Comparison of ENCODE assay signal across 15 cellular contexts in the genomic region with DNA sequence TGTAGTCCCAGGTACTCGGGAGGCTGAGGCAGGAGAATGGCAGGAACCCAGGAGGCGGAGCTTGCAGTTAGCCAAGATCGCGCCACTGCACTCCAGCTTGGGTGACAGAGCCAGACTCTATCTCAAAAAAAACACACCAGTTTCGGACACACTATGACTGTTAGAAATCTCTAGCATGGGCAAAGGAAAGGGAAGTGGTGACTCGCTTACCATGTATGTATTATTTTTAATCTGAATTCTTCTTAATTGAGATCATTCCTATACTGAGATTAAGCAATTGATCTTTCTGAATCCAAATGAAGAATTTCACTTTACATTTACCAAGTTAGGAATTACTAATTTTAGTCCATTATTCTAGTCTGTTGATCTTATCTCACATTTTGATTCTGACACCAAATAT.
DNase-seq lines count a peak whose midpoint lies in the region; ATAC-seq and TF ChIP-seq lines count a peak whose summit lies in the region.
"Had no signal": no experiment of that assay in that cellular context is flagged by ENCODE, and none has a peak within 500 bp of the region (broad histone marks: within the 10 kb centered on the region; RNA-seq: fewer than 3 reads in every experiment).

No MANE protein-coding gene starts in this region.

- peaks cover 20% of the 10 kb centered on the region for H3K4me1 ChIP-seq in osteoblast (ENCODE audit: insufficient read depth, low read length)
- no peaks in the 10 kb centered on the region for H3K4me1 ChIP-seq in prostate gland (replicated peaks)
- H3K4me1 ChIP-seq: right atrium auricular region had no signal

- H3K36me3 ChIP-seq in osteoblast (ENCODE audit: insufficient read depth, low read length) (no peaks in the 10 kb centered on the region), prostate gland (no peaks in the 10 kb centered on the region)
- H3K36me3 ChIP-seq: right atrium auricular region had no signal

- H3K27ac ChIP-seq in osteoblast (ENCODE audit: low read depth, low read length) = peak overlapping the region; percentile 56
- no peak overlapping the region for H3K27ac ChIP-seq in prostate gland
- H3K27ac ChIP-seq: right atrium auricular region, VCaP had no signal

- H3K9me3 ChIP-seq in osteoblast (ENCODE audit: low read depth, low read length) (peaks cover 4% of the 10 kb centered on the region), prostate gland (no peaks in the 10 kb centered on the region)

- H3K79me2 ChIP-seq in osteoblast (ENCODE audit: insufficient read depth, low read length) = peaks cover 3% of the 10 kb centered on the region

- H3K4me2 ChIP-seq in osteoblast (ENCODE audit: insufficient read depth, low read length) = no peak overlapping the region

- no peaks in the 10 kb centered on the region for H4K20me1 ChIP-seq in osteoblast (ENCODE audit: insufficient read depth, low read length)

- TF ChIP-seq POLR2A in prostate gland (IDR thresholded peaks at IDR 0.05) = no peak

- H3K27me3 ChIP-seq in osteoblast (ENCODE audit: insufficient read depth, low read length) (no peaks in the 10 kb centered on the region), prostate gland (replicated peaks; ENCODE audit: insufficient read depth) (no peaks in the 10 kb centered on the region)
- H3K27me3 ChIP-seq: right atrium auricular region had no signal

- ATAC-seq in GM21381 (IDR thresholded peaks at IDR 0.05; ENCODE audit: unreplicated experiment) = no peak
- ATAC-seq in HG03097 (IDR thresholded peaks at IDR 0.05; ENCODE audit: low FRiP score, unreplicated experiment) = no peak
- ATAC-seq: activated naive CD8-positive, alpha-beta T cell treated with anti-CD3 and anti-CD28 coated beads, Interleukin-2, amount 50 U/mL, for 24 hours had no signal

- intact Hi-C loops in prostate gland (cut with DNase I) = no loop called here

- H2AFZ ChIP-seq in osteoblast (ENCODE audit: low read length) = no peak overlapping the region

- WGBS in prostate gland = 93% methylated on average over 6 of the region's 6 CpGs

- H3K4me3 ChIP-seq in osteoblast (ENCODE audit: insufficient read depth, low read length) (no peak overlapping the region), prostate gland (no peak overlapping the region)
- H3K4me3 ChIP-seq: right atrium auricular region had no signal

- TF ChIP-seq CTCF in osteoblast (IDR thresholded peaks at IDR 0.05; ENCODE audit: extremely low read depth, low read depth, low read length) = no peak
- no peak for TF ChIP-seq CTCF in prostate gland (IDR thresholded peaks at IDR 0.05)

- DNase-seq in GM03348 (ENCODE audit: low spot score) (peak; percentile 80), RKO (ENCODE audit: low spot score) (peak; percentile 72), dermis microvascular lymphatic vessel endothelial cell (ENCODE audit: low read depth in 2 of 2) (peak; percentile 84 to 86), osteoblast (ENCODE audit: insufficient read length, low spot score, missing footprints) (peak; percentile 86), NOMO-1 treated with dmso at 0.1 percent for 144 hours (lab: John Stamatoyannopoulos, UW; ENCODE audit: unreplicated experiment) (no peak), prostate gland (ENCODE audit: low spot score) (no peak)
- DNase-seq: activated CD8-positive, alpha-beta memory T cell treated with anti-CD3 and anti-CD28 coated beads, Interleukin-2, amount 50 U/mL, for 4 hours; activated naive CD8-positive, alpha-beta T cell treated with anti-CD3 and anti-CD28 coated beads, Interleukin-2, amount 50 U/mL, for 24 hours; Calu3; NCI-H524 treated with DMSO at 0.1 percent for 48 hours; Right ventricle myocardium superior had no signal

Comparison
In these comparisons a context has a peak if more than half of its experiments do, and no peak if none do; other contexts are left out.
1. DNase-seq: peak in GM03348 (single experiment), RKO (single experiment), dermis microvascular lymphatic vessel endothelial cell (2 of 2) and osteoblast (single experiment); none in NOMO-1 treated with dmso at 0.1 percent for 144 hours (single experiment) and prostate gland (single experiment).